12 cellular contexts compared by ENCODE assay signal in genomic region chr5:133831506-133832224, GRCh38.
DNase-seq lines count a peak whose midpoint lies in the region; ATAC-seq and TF ChIP-seq lines count a peak whose summit lies in the region.
"Had no signal": no experiment of that assay in that cellular context is flagged by ENCODE, and none has a peak within 500 bp of the region (broad histone marks: within the 10 kb centered on the region; RNA-seq: fewer than 3 reads in every experiment).

No MANE protein-coding gene starts in this region.

- H3K27ac ChIP-seq in GM23338 (ENCODE audit: low read depth) (no peak overlapping the region), PC-3 (ENCODE audit: low read length) (peak overlapping the region; percentile 53)
- H3K27ac ChIP-seq: tibial artery had no signal

- H2AFZ ChIP-seq in GM23338 = peak overlapping the region; percentile 92
- H2AFZ ChIP-seq in PC-3 (ENCODE audit: low read length) = peak overlapping the region; percentile 58

- H3K79me2 ChIP-seq in GM23338 (replicated peaks; ENCODE audit: insufficient read depth) = no peaks in the 10 kb centered on the region
- H3K79me2 ChIP-seq in PC-3 (ENCODE audit: low read length) = no peaks in the 10 kb centered on the region

- intact Hi-C loops in PC-3 (cut with micrococcal nuclease) = no loop called here

- H3K4me3 Mint-ChIP-seq in GM23338 = no peak overlapping the region
- H3K4me3 Mint-ChIP-seq: activated CD4-positive, alpha-beta T cell treated with anti-CD3 and anti-CD28 coated beads, Interleukin-2, amount 10 ng/mL, durations not matched to agents 24 days and 14 days; nephron had no signal

- POLR2A ChIA-PET in PC-3 (lab: Charles Lee; ENCODE audit: unreplicated experiment) = no interaction called here

- H4K20me1 ChIP-seq in GM23338 (replicated peaks; ENCODE audit: insufficient read depth) (no peaks in the 10 kb centered on the region), PC-3 (ENCODE audit: low read length) (no peaks in the 10 kb centered on the region)

- no peaks in the 10 kb centered on the region for H3F3A ChIP-seq in GM23338 (replicated peaks; ENCODE audit: low read depth)
- no peaks in the 10 kb centered on the region for H3F3A ChIP-seq in PC-3 (ENCODE audit: low read length, unreplicated experiment)

- H3K27me3 Mint-ChIP-seq in GM23338 (ENCODE audit: insufficient read depth, low read depth, poor library complexity) = no peaks in the 10 kb centered on the region

- H3K4me3 ChIP-seq in GM23338 = no peak overlapping the region
- no peak overlapping the region for H3K4me3 ChIP-seq in PC-3 (ENCODE audit: low read length)
- no peak overlapping the region for H3K4me3 ChIP-seq in fibroblast of mammary gland (ENCODE audit: control insufficient read depth, low read depth, low read length)
- H3K4me3 ChIP-seq: tibial artery had no signal

- no TSS peak for BruUV-seq in PC-3 (replicated peaks; lab: Mats Ljungman, UMichigan)

- H3K9me3 ChIP-seq in PC-3 (ENCODE audit: low read length) = no peaks in the 10 kb centered on the region
- H3K9me3 ChIP-seq: tibial artery had no signal

- no peak for ATAC-seq in GM23338
- peak; percentile 82 for ATAC-seq in PC-3
- no peak for ATAC-seq in GM18505 (IDR thresholded peaks at IDR 0.05; ENCODE audit: unreplicated experiment)

- H3K27me3 ChIP-seq in GM23338 (ENCODE audit: insufficient read depth) (no peaks in the 10 kb centered on the region), PC-3 (ENCODE audit: low read length) (no peaks in the 10 kb centered on the region)

- H3K4me1 ChIP-seq in GM23338 (ENCODE audit: insufficient read depth) (no peaks in the 10 kb centered on the region), PC-3 (ENCODE audit: insufficient read depth, low read length) (peaks cover 18% of the 10 kb centered on the region)
- H3K4me1 ChIP-seq: tibial artery had no signal

- H3K36me3 Mint-ChIP-seq in GM23338 (ENCODE audit: low read depth) = no peaks in the 10 kb centered on the region

- TF ChIP-seq POLR2A in GM18505 (IDR thresholded peaks at IDR 0.05; ENCODE audit: borderline replicate concordance, extremely low read depth, insufficient read depth, insufficient read length) = no peak

- H3K27ac Mint-ChIP-seq in GM23338 = no peak overlapping the region; the same call in 1 of the 2 replicates
- H3K27ac Mint-ChIP-seq: activated CD4-positive, alpha-beta T cell treated with anti-CD3 and anti-CD28 coated beads, Interleukin-2, amount 10 ng/mL, durations not matched to agents 24 days and 14 days; nephron had no signal

- H3K36me3 ChIP-seq in GM23338 (ENCODE audit: insufficient read depth) (no peaks in the 10 kb centered on the region), PC-3 (ENCODE audit: low read depth, low read length) (no peaks in the 10 kb centered on the region)
- H3K36me3 ChIP-seq: tibial artery had no signal

- H3K9ac ChIP-seq in PC-3 (ENCODE audit: low read length) = no peak overlapping the region

- H3K9me3 Mint-ChIP-seq in GM23338 = no peaks in the 10 kb centered on the region

- TF ChIP-seq CTCF in GM23338 (conservative IDR thresholded peaks at IDR 0.05; ENCODE audit: low read depth in 2 of 2) (no peak), PC-3 (conservative IDR thresholded peaks at IDR 0.05; ENCODE audit: low read depth, low read length) (no peak), fibroblast of mammary gland (conservative IDR thresholded peaks at IDR 0.05; ENCODE audit: control insufficient read depth, insufficient read depth, low read depth, low read length) (no peak)

- no peak for DNase-seq in GM23338 (ENCODE audit: low spot score)
- DNase-seq in PC-3 = peak; percentile 57
- DNase-seq in fibroblast of mammary gland (ENCODE audit: low read depth) = peak; percentile 22
- peak; percentile 65 for DNase-seq in renal cortical epithelial cell (ENCODE audit: low read depth)
- DNase-seq in NCI-H187 (lab: John Stamatoyannopoulos, UW) = no peak
- DNase-seq in activated CD8-positive, alpha-beta memory T cell treated with anti-CD3 and anti-CD28 coated beads for 24 hours = no peak
- DNase-seq: activated CD4-positive, alpha-beta T cell treated with anti-CD3 and anti-CD28 coated beads, Interleukin-2, amount 10 ng/mL, durations not matched to agents 24 days and 14 days; NCI-H146; NK-92 treated with Interleukin-12 subunit alpha and Interleukin-12 subunit beta, amount 100 ng/mL, for 24 hours had no signal

- no peak overlapping the region for H3K4me2 ChIP-seq in GM23338
- H3K4me2 ChIP-seq in PC-3 (ENCODE audit: low read length) = peak overlapping the region; percentile 50

- no peaks in the 10 kb centered on the region; the same call in 2 of the 3 replicates for H3K4me1 Mint-ChIP-seq in GM23338
- H3K4me1 Mint-ChIP-seq: activated CD4-positive, alpha-beta T cell treated with anti-CD3 and anti-CD28 coated beads, Interleukin-2, amount 10 ng/mL, durations not matched to agents 24 days and 14 days had no signal

- CTCF ChIA-PET in PC-3 (lab: Charles Lee) = no interaction called here

- no peaks in the 10 kb centered on the region for H3K9me2 ChIP-seq in GM23338 (ENCODE audit: insufficient read depth)
- no peaks in the 10 kb centered on the region for H3K9me2 ChIP-seq in PC-3 (replicated peaks; ENCODE audit: low read length)

TF ChIP-seq in GM23338, 12 proteins besides CTCF, POLR2A, EP300 and RAD21:
- TF ChIP-seq EZH2phosphoT487 (IDR thresholded peaks at IDR 0.05; ENCODE audit: unreplicated experiment) = no peak
- TF ChIP-seq ZNF331 (CRISPR knock-in tag; IDR thresholded peaks at IDR 0.05; ENCODE audit: low read depth) = no peak
- no peak for TF ChIP-seq POLR2AphosphoS5 (IDR thresholded peaks at IDR 0.05; ENCODE audit: low read depth)
- no peak for TF ChIP-seq REST (IDR thresholded peaks at IDR 0.05; ENCODE audit: unreplicated experiment)
- TF ChIP-seq JUNB (IDR thresholded peaks at IDR 0.05; ENCODE audit: unreplicated experiment) = no peak
- TF ChIP-seq ZNF114 (CRISPR knock-in tag; IDR thresholded peaks at IDR 0.05) = no peak
- no peak for TF ChIP-seq NANOG (IDR thresholded peaks at IDR 0.05; ENCODE audit: borderline replicate concordance)
- no peak for TF ChIP-seq STAT1 (IDR thresholded peaks at IDR 0.05; ENCODE audit: unreplicated experiment)
- TF ChIP-seq CREB1 (CRISPR knock-in tag; IDR thresholded peaks at IDR 0.05; ENCODE audit: low read depth) = no peak
- TF ChIP-seq ETS1 (IDR thresholded peaks at IDR 0.05) = no peak

Comparison
In these comparisons a context has a peak if more than half of its experiments do, and no peak if none do; other contexts are left out.
1. DNase-seq: peak in PC-3 (single experiment), fibroblast of mammary gland (single experiment) and renal cortical epithelial cell (single experiment); none in GM23338 (single experiment), NCI-H187 (0 of 2) and activated CD8-positive, alpha-beta memory T cell treated with anti-CD3 and anti-CD28 coated beads for 24 hours (single experiment).